ENCODE assay signal across 23 cellular contexts in genomic region chr1:94653454-94653853, GRCh38.
DNase-seq lines count a peak whose midpoint lies in the region; FAIRE-seq and TF ChIP-seq lines count a peak whose summit lies in the region.
"Had no signal": no experiment of that assay in that cellular context is flagged by ENCODE, and none has a peak within 500 bp of the region (broad histone marks: within the 10 kb centered on the region; RNA-seq: fewer than 3 reads in every experiment).

No MANE protein-coding gene starts in this region.

- H3K27me3 ChIP-seq in PC-9 (ENCODE audit: insufficient read depth, low read depth) (no peaks in the 10 kb centered on the region), endothelial cell of umbilical vein (ENCODE audit: control insufficient read depth in 2 of 2, insufficient read depth in 2 of 2, low read length in 2 of 2) (peaks cover 2 to 3% of the 10 kb centered on the region in 2 experiments), prostate gland (replicated peaks; ENCODE audit: insufficient read depth) (no peaks in the 10 kb centered on the region)
- H3K27me3 ChIP-seq: left lung had no signal

- dilution Hi-C loops in endothelial cell of umbilical vein (cut with MboI; ENCODE audit: extremely low pct_ligation_motif_present, low sequenced_read_pairs): no loop called here

- H3K9me3 ChIP-seq in PC-9 (ENCODE audit: insufficient read depth, low read depth) (no peaks in the 10 kb centered on the region), endothelial cell of umbilical vein (replicated peaks; ENCODE audit: control insufficient read depth, insufficient read depth, low read length) (no peaks in the 10 kb centered on the region), prostate gland (no peaks in the 10 kb centered on the region)
- H3K9me3 ChIP-seq: left lung, mucosa of descending colon had no signal

- TF ChIP-seq POLR2A in endothelial cell of umbilical vein (IDR thresholded peaks at IDR 0.05; ENCODE audit: low read depth, low read length) (no peak), prostate gland (IDR thresholded peaks at IDR 0.05) (no peak)

- POLR2A ChIA-PET in PC-9 (lab: Charles Lee; ENCODE audit: unreplicated experiment): interaction anchor here (0.5 to 1.0 kb wide), 8 partner anchors 12 to 631 kb away, joined by 3 to 11 read pairs (median 4); no protein-coding TSS in a partner anchor
- POLR2A ChIA-PET in endothelial cell of umbilical vein (lab: Charles Lee): interaction anchor here (0.7 kb wide), 1 partner anchor 178 kb away, joined by 3 read pairs; no protein-coding TSS in a partner anchor

- DNase-seq in HFFc6: no peak
- DNase-seq in PC-9: no peak
- no peak for DNase-seq in endothelial cell of umbilical vein (ENCODE audit: low read depth, low spot score)
- DNase-seq in prostate gland (ENCODE audit: low spot score): no peak
- no peak for DNase-seq in activated CD4-positive, alpha-beta T cell treated with anti-CD3 and anti-CD28 coated beads for 1 hour
- DNase-seq in germinal center (ENCODE audit: low spot score): no peak
- no peak for DNase-seq in NCI-H2107 treated with DMSO at 0.1 percent for 48 hours (lab: John Stamatoyannopoulos, UW; ENCODE audit: unreplicated experiment)
- DNase-seq: activated CD4-positive, alpha-beta T cell treated with anti-CD3 and anti-CD28 coated beads, Interleukin-2, amount 50 U/mL, for 4 hours; activated CD8-positive, alpha-beta memory T cell treated with anti-CD3 and anti-CD28 coated beads, Interleukin-2, amount 50 U/mL, for 4 hours; activated naive CD8-positive, alpha-beta T cell treated with anti-CD3 and anti-CD28 coated beads, Interleukin-2, amount 10 ng/mL, durations not matched to agents 7 days and 5 days; AML-193; CD8-positive, alpha-beta T cell; effector memory CD8-positive, alpha-beta T cell; GDM1; left lung; mucosa of descending colon; NCI-H82; OCI-M1; stimulated activated CD4-positive, alpha-beta T cell treated with anti-CD3 and anti-CD28 coated beads, Interleukin-2, amount 100 ng/mL, for 24 hours had no signal

- no peaks in the 10 kb centered on the region for H3K9me3 Mint-ChIP-seq in HFFc6
- H3K9me3 Mint-ChIP-seq: activated naive CD8-positive, alpha-beta T cell treated with anti-CD3 and anti-CD28 coated beads, Interleukin-2, amount 10 ng/mL, durations not matched to agents 7 days and 5 days; CD8-positive, alpha-beta T cell; effector memory CD8-positive, alpha-beta T cell; stimulated activated effector memory CD8-positive, alpha-beta T cell treated with anti-CD3 and anti-CD28 coated beads, Interleukin-12 subunit alpha, Interleukin-12 subunit beta, amount 100 ng/mL, for 72 hours had no signal

- H4K20me1 ChIP-seq in PC-9 (ENCODE audit: insufficient read depth) (no peaks in the 10 kb centered on the region), endothelial cell of umbilical vein (replicated peaks; ENCODE audit: control insufficient read depth, extremely low read depth, insufficient read depth, low read length) (no peaks in the 10 kb centered on the region)

- H3K79me2 ChIP-seq in PC-9 (ENCODE audit: low read depth) (no peaks in the 10 kb centered on the region), endothelial cell of umbilical vein (ENCODE audit: control insufficient read depth, insufficient read depth, low read length) (no peaks in the 10 kb centered on the region)

- no peaks in the 10 kb centered on the region for H3K36me3 ChIP-seq in PC-9 (ENCODE audit: low read depth)
- no peaks in the 10 kb centered on the region for H3K36me3 ChIP-seq in endothelial cell of umbilical vein (ENCODE audit: control insufficient read depth in 2 of 2, extremely low read depth in 1 of 2, insufficient read depth in 2 of 2, low read length in 2 of 2)
- H3K36me3 ChIP-seq in prostate gland: no peaks in the 10 kb centered on the region
- H3K36me3 ChIP-seq: left lung had no signal

- intact Hi-C loops in PC-9 (cut with micrococcal nuclease; ENCODE audit: unreplicated experiment) (no loop called here), endothelial cell of umbilical vein (cut with micrococcal nuclease) (no loop called here), prostate gland (cut with DNase I) (no loop called here)

- H3K27ac ChIP-seq in PC-9 (peak overlapping the region; percentile 82), endothelial cell of umbilical vein (ENCODE audit: insufficient read depth, low read depth, low read length) (no peak overlapping the region), prostate gland (peak overlapping the region; percentile 28 to 56)
- H3K27ac ChIP-seq: SK-N-MC had no signal

- peak overlapping the region; percentile 52 for H3K27ac Mint-ChIP-seq in HFFc6
- H3K27ac Mint-ChIP-seq: activated naive CD8-positive, alpha-beta T cell treated with anti-CD3 and anti-CD28 coated beads, Interleukin-2, amount 10 ng/mL, durations not matched to agents 7 days and 5 days; CD8-positive, alpha-beta T cell; effector memory CD8-positive, alpha-beta T cell; stimulated activated effector memory CD8-positive, alpha-beta T cell treated with anti-CD3 and anti-CD28 coated beads, Interleukin-12 subunit alpha, Interleukin-12 subunit beta, amount 100 ng/mL, for 72 hours had no signal

- peak overlapping the region; percentile 22; the same call in 1 of the 2 replicates for H3K4me3 Mint-ChIP-seq in HFFc6
- H3K4me3 Mint-ChIP-seq: activated naive CD8-positive, alpha-beta T cell treated with anti-CD3 and anti-CD28 coated beads, Interleukin-2, amount 10 ng/mL, durations not matched to agents 7 days and 5 days; CD8-positive, alpha-beta T cell; effector memory CD8-positive, alpha-beta T cell; stimulated activated effector memory CD8-positive, alpha-beta T cell treated with anti-CD3 and anti-CD28 coated beads, Interleukin-12 subunit alpha, Interleukin-12 subunit beta, amount 100 ng/mL, for 72 hours had no signal

- no peaks in the 10 kb centered on the region for H3K36me3 Mint-ChIP-seq in HFFc6 (ENCODE audit: low read depth)
- H3K36me3 Mint-ChIP-seq: activated naive CD8-positive, alpha-beta T cell treated with anti-CD3 and anti-CD28 coated beads, Interleukin-2, amount 10 ng/mL, durations not matched to agents 7 days and 5 days; CD8-positive, alpha-beta T cell; stimulated activated effector memory CD8-positive, alpha-beta T cell treated with anti-CD3 and anti-CD28 coated beads, Interleukin-12 subunit alpha, Interleukin-12 subunit beta, amount 100 ng/mL, for 72 hours had no signal

- H3K4me1 ChIP-seq in PC-9 (replicated peaks; ENCODE audit: insufficient read depth): peaks cover 65% of the 10 kb centered on the region
- H3K4me1 ChIP-seq in endothelial cell of umbilical vein (ENCODE audit: control insufficient read depth, extremely low read depth, insufficient read depth, low read length): peaks cover 10% of the 10 kb centered on the region
- H3K4me1 ChIP-seq in prostate gland (replicated peaks): peaks cover 2% of the 10 kb centered on the region

- peaks cover 60% of the 10 kb centered on the region for H3F3A ChIP-seq in PC-9 (ENCODE audit: insufficient read depth, low read depth)

- CTCF ChIA-PET in PC-9 (lab: Charles Lee) (no interaction called here), endothelial cell of umbilical vein (lab: Charles Lee) (interaction anchor here (1.4 kb wide), 1 partner anchor 172 kb away, joined by 3 read pairs; no protein-coding TSS in a partner anchor)

- no peak for FAIRE-seq in endothelial cell of umbilical vein (lab: Jason Lieb, UNC)
- FAIRE-seq: colon, K562 had no signal

- H2AFZ ChIP-seq in PC-9 (no peak overlapping the region), endothelial cell of umbilical vein (ENCODE audit: low read depth, low read length) (peak overlapping the region; percentile 11)

- H3K4me1 Mint-ChIP-seq in HFFc6 (ENCODE audit: low read depth): peaks cover 50% of the 10 kb centered on the region
- H3K4me1 Mint-ChIP-seq: stimulated activated effector memory CD8-positive, alpha-beta T cell treated with anti-CD3 and anti-CD28 coated beads, Interleukin-12 subunit alpha, Interleukin-12 subunit beta, amount 100 ng/mL, for 72 hours had no signal

- BruUV-seq in PC-9 (replicated peaks; lab: Mats Ljungman, UMichigan) (TSS peak; percentile 87), endothelial cell of umbilical vein (replicated peaks; lab: Mats Ljungman, UMichigan) (no TSS peak)

- H3K9ac ChIP-seq in endothelial cell of umbilical vein (replicated peaks; ENCODE audit: extremely low read depth, insufficient read depth, low read length): no peak overlapping the region

- WGBS in prostate gland: 84% methylated on average over 3 of the region's 3 CpGs

- no peak for TF ChIP-seq CTCF in HFFc6 (IDR thresholded peaks at IDR 0.05)
- no peak for TF ChIP-seq CTCF in PC-9 (conservative IDR thresholded peaks at IDR 0.05)
- no peak for TF ChIP-seq CTCF in endothelial cell of umbilical vein (IDR thresholded peaks at IDR 0.05; ENCODE audit: extremely low read depth in 1 of 2, insufficient read depth in 1 of 2, low read depth in 1 of 2, low read length in 2 of 2)
- no peak for TF ChIP-seq CTCF in prostate gland (IDR thresholded peaks at IDR 0.05)

- H3K9me1 ChIP-seq in endothelial cell of umbilical vein (replicated peaks; ENCODE audit: control insufficient read depth, extremely low read depth, insufficient read depth, low read length): no peaks in the 10 kb centered on the region

- H3K4me3 ChIP-seq in PC-9 (no peak overlapping the region), endothelial cell of umbilical vein (replicated peaks in 1 of 3; ENCODE audit: insufficient read depth in 1 of 3, low read depth in 1 of 3, low read length in 3 of 3) (no peak overlapping the region), prostate gland (no peak overlapping the region)
- H3K4me3 ChIP-seq: K562, left lung, mucosa of descending colon, SK-N-MC had no signal

- H3K4me2 ChIP-seq in PC-9 (peak overlapping the region; percentile 41), endothelial cell of umbilical vein (ENCODE audit: insufficient read depth, low read length) (peak overlapping the region; percentile 11)

- no peaks in the 10 kb centered on the region; the same call in 1 of the 2 replicates for H3K27me3 Mint-ChIP-seq in HFFc6 (ENCODE audit: insufficient read depth)

- H3K9me2 ChIP-seq in PC-9 (ENCODE audit: insufficient read depth): no peaks in the 10 kb centered on the region

TF ChIP-seq in endothelial cell of umbilical vein, 7 proteins besides CTCF, POLR2A, EP300 and RAD21:
- TF ChIP-seq JUN (IDR thresholded peaks at IDR 0.05; ENCODE audit: borderline replicate concordance, insufficient read depth, insufficient read length, low read depth) (no peak), FOS (IDR thresholded peaks at IDR 0.05; ENCODE audit: borderline replicate concordance, insufficient read depth, low read length) (no peak), GATA2 (IDR thresholded peaks at IDR 0.05; ENCODE audit: insufficient read depth, insufficient read length, low read depth, low read length) (no peak), EZH2 (IDR thresholded peaks at IDR 0.05; ENCODE audit: borderline replicate concordance, low read depth, low read length, severe bottlenecking) (no peak), MAX (IDR thresholded peaks at IDR 0.05; ENCODE audit: insufficient read depth, insufficient read length) (no peak)
